Comparison of ENCODE assay signal across 1 cellular context in genomic region chr21:33155005-33155404, GRCh38.
TF ChIP-seq lines count a peak whose summit lies in the region.

No MANE protein-coding gene starts in this region.

TF ChIP-seq in K562, 482 proteins besides CTCF, POLR2A, EP300 and RAD21 (continued from another document):
- TF ChIP-seq, protein P1, sequence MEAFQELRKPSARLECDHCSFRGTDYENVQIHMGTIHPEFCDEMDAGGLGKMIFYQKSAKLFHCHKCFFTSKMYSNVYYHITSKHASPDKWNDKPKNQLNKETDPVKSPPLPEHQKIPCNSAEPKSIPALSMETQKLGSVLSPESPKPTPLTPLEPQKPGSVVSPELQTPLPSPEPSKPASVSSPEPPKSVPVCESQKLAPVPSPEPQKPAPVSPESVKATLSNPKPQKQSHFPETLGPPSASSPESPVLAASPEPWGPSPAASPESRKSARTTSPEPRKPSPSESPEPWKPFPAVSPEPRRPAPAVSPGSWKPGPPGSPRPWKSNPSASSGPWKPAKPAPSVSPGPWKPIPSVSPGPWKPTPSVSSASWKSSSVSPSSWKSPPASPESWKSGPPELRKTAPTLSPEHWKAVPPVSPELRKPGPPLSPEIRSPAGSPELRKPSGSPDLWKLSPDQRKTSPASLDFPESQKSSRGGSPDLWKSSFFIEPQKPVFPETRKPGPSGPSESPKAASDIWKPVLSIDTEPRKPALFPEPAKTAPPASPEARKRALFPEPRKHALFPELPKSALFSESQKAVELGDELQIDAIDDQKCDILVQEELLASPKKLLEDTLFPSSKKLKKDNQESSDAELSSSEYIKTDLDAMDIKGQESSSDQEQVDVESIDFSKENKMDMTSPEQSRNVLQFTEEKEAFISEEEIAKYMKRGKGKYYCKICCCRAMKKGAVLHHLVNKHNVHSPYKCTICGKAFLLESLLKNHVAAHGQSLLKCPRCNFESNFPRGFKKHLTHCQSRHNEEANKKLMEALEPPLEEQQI (IDR thresholded peaks at IDR 0.05) = no peak
- TF ChIP-seq POLR2G (IDR thresholded peaks at IDR 0.05; ENCODE audit: low read depth, low read length) = no peak
- TF ChIP-seq STAT5A (IDR thresholded peaks at IDR 0.05; ENCODE audit: borderline replicate concordance, low read length) = no peak
- peak; percentile 79; the same call in 1 of the 2 replicates for TF ChIP-seq ZNF512 (tag; IDR thresholded peaks at IDR 0.05)
TF ChIP-seq in K562: peak in this region for 1.
